ENCODE assay signal across 14 cellular contexts in the genomic region with DNA sequence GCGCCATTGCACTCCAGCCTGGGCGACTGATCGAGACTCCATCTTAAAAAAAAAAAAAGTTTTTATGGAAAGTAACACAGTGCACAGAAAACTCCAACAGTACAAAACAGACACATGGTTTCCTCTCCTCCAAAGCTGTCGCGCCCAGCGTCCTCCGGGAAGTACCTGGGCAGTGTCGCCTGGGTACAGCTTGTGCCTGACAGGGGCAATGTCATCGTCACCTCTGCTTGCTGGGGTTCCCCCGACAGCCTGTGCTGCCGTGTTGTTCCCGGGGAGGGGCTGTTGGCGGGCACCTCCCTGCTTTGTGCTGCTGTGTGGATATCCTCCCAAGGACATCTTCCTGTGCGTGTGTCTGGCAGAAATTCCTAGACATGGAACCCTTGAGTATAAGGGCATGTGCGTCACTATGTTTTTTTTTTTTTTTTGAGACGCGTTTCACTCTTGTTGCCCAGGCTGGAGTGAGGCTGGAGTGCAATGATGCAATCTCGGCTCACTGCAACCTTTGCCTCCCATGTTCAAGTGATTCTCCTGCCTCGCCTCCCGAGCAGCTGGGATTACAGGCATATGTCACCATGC. TPM values are rescaled to one million over a fixed set of nuclear protein-coding genes. Genes with fewer than 3 reads are reported as not detected.
DNase-seq lines count a peak whose midpoint lies in the region; ATAC-seq, FAIRE-seq and TF ChIP-seq lines count a peak whose summit lies in the region.
"Had no signal": no experiment of that assay in that cellular context is flagged by ENCODE, and none has a peak within 500 bp of the region (broad histone marks: within the 10 kb centered on the region; RNA-seq: fewer than 3 reads in every experiment).

No MANE protein-coding gene starts in this region.

- H3K4me3 Mint-ChIP-seq in type B pancreatic cell: no peak overlapping the region
- H3K4me3 Mint-ChIP-seq: activated T-cell treated with anti-CD3 and anti-CD28 coated beads, Interleukin-2, amount 50 U/mL, for 72 hours; T-helper 1 cell treated with Interleukin-12 subunit alpha and Interleukin-12 subunit beta and Interleukin-4 antibody, amounts not matched to agents 30 μg/mL and 1 μg/mL, for 36 hours had no signal

- no peak overlapping the region for H3K27ac ChIP-seq in IMR-90 (ENCODE audit: insufficient read depth, low read length)
- H3K27ac ChIP-seq in hepatocyte: peak overlapping the region; percentile 57

- POLR2A ChIA-PET in IMR-90 (lab: Charles Lee; ENCODE audit: unreplicated experiment): no interaction called here

- no peak for FAIRE-seq in bronchial epithelial cell (lab: Jason Lieb, UNC)
- FAIRE-seq: G401.6 had no signal

- H3K23ac ChIP-seq in IMR-90 (ENCODE audit: low read depth, low read length): no peak overlapping the region

- no peak overlapping the region for H3K56ac ChIP-seq in IMR-90 (ENCODE audit: extremely low read depth, insufficient read depth, low read length)

- dilution Hi-C loops in IMR-90 (cut with HindIII; ENCODE audit: low sequenced_read_pairs, unreplicated experiment): no loop called here

- no peak for TF ChIP-seq RAD21 in IMR-90 (IDR thresholded peaks at IDR 0.05; ENCODE audit: low read length)

- intact Hi-C loops in IMR-90 (cut with micrococcal nuclease): no loop called here

- no peak overlapping the region for H3K4me3 ChIP-seq in IMR-90 (ENCODE audit: insufficient read depth, low read depth, low read length)
- H3K4me3 ChIP-seq in bronchial epithelial cell (ENCODE audit: low read depth, low read length): no peak overlapping the region
- no peak overlapping the region for H3K4me3 ChIP-seq in hepatocyte

- H2BK5ac ChIP-seq in IMR-90 (ENCODE audit: low read depth, low read length, poor library complexity, severe bottlenecking): no peak overlapping the region

- H3K79me2 ChIP-seq in hepatocyte: no peaks in the 10 kb centered on the region

- no peak for TF ChIP-seq CTCF in IMR-90 (conservative IDR thresholded peaks at IDR 0.05; ENCODE audit: low read depth, low read length)
- TF ChIP-seq CTCF in bronchial epithelial cell (IDR thresholded peaks at IDR 0.05; ENCODE audit: insufficient read depth, low read length, severe bottlenecking): no peak
- TF ChIP-seq CTCF in hepatocyte (IDR thresholded peaks at IDR 0.05; ENCODE audit: poor library complexity): no peak
- no peak for TF ChIP-seq CTCF in type B pancreatic cell (conservative IDR thresholded peaks at IDR 0.05)

- DNase-seq in IMR-90 (peak; percentile 46), bronchial epithelial cell (ENCODE audit: low read depth) (peak; percentile 64), hepatocyte (ENCODE audit: low spot score) (peak; percentile 31), stromal cell of bone marrow (ENCODE audit: low read depth) (peak; percentile 17), type B pancreatic cell (ENCODE audit: extremely low spot score, unreplicated experiment) (no peak), T1000 (lab: John Stamatoyannopoulos, UW) (no peak), NCI-H748 (lab: John Stamatoyannopoulos, UW; ENCODE audit: unreplicated experiment) (no peak)
- DNase-seq in effector CD8-positive, alpha-beta T cell (lab: John Stamatoyannopoulos, UW): no peak
- DNase-seq: activated T-cell treated with anti-CD3 and anti-CD28 coated beads, Interleukin-2, amount 50 U/mL, for 72 hours; cortex of kidney; NCI-H510A treated with DMSO at 0.1 percent for 48 hours; stimulated activated naive CD8-positive, alpha-beta T cell treated with anti-CD3 and anti-CD28 coated beads, Interleukin-15, Interleukin-2, amounts not matched to agents 100 U/mL and 50 U/mL, for 24 hours had no signal

- in situ Hi-C loops in IMR-90 (cut with MboI; ENCODE audit: low sequenced_read_pairs): no loop called here

- H3K79me1 ChIP-seq in IMR-90 (ENCODE audit: low read depth in 1 of 2, low read length in 2 of 2): no peaks in the 10 kb centered on the region

- CTCF ChIA-PET in IMR-90 (lab: Yijun Ruan, JAX): no interaction called here

- no peak overlapping the region for H3K27ac Mint-ChIP-seq in type B pancreatic cell
- H3K27ac Mint-ChIP-seq: activated T-cell treated with anti-CD3 and anti-CD28 coated beads, Interleukin-2, amount 50 U/mL, for 72 hours; T-helper 1 cell treated with Interleukin-12 subunit alpha and Interleukin-12 subunit beta and Interleukin-4 antibody, amounts not matched to agents 30 μg/mL and 1 μg/mL, for 36 hours had no signal

- no TSS peak for BruUV-seq in IMR-90 (replicated peaks; lab: Mats Ljungman, UMichigan)

- H3K4me2 ChIP-seq in IMR-90 (ENCODE audit: low read depth, low read length) (no peak overlapping the region), hepatocyte (no peak overlapping the region)

- H3K9me2 ChIP-seq in hepatocyte (replicated peaks; ENCODE audit: insufficient read depth): no peaks in the 10 kb centered on the region

- H4K20me1 ChIP-seq in IMR-90 (ENCODE audit: insufficient read depth, low read length) (no peaks in the 10 kb centered on the region), hepatocyte (ENCODE audit: insufficient read depth, poor library complexity, severe bottlenecking) (no peaks in the 10 kb centered on the region)

- ATAC-seq in IMR-90 (ENCODE audit: low read depth): no peak
- ATAC-seq: activated T-cell treated with anti-CD3 and anti-CD28 coated beads, Interleukin-2, amount 50 U/mL, for 72 hours; stimulated activated naive CD8-positive, alpha-beta T cell treated with anti-CD3 and anti-CD28 coated beads, Interleukin-15, Interleukin-2, amounts not matched to agents 100 U/mL and 50 U/mL, for 24 hours had no signal

- peaks cover 18% of the 10 kb centered on the region for H3K9me3 ChIP-seq in IMR-90 (ENCODE audit: control insufficient read depth, insufficient read depth, low read length)
- no peaks in the 10 kb centered on the region for H3K9me3 ChIP-seq in hepatocyte (ENCODE audit: low read depth)

- H3K4me1 ChIP-seq in IMR-90 (ENCODE audit: control insufficient read depth, insufficient read depth, low read length): no peaks in the 10 kb centered on the region
- H3K4me1 ChIP-seq in hepatocyte (ENCODE audit: insufficient read depth): no peaks in the 10 kb centered on the region

- H2AFZ ChIP-seq in IMR-90 (replicated peaks; ENCODE audit: low read length, poor library complexity): peak overlapping the region; percentile 61
- no peak overlapping the region for H2AFZ ChIP-seq in hepatocyte

- H3K4ac ChIP-seq in IMR-90 (ENCODE audit: low read depth, low read length): no peak overlapping the region

- H3K4me1 Mint-ChIP-seq in type B pancreatic cell (ENCODE audit: unreplicated experiment): no peaks in the 10 kb centered on the region

- peaks cover 8% of the 10 kb centered on the region for H3K9me3 Mint-ChIP-seq in type B pancreatic cell

- H2AK9ac ChIP-seq in IMR-90 (replicated peaks; ENCODE audit: low read depth, low read length, poor library complexity): no peak overlapping the region

- H2AK5ac ChIP-seq in IMR-90 (ENCODE audit: low read depth, low read length): no peak overlapping the region

- H2BK15ac ChIP-seq in IMR-90 (ENCODE audit: low read depth, low read length): no peak overlapping the region

- no peaks in the 10 kb centered on the region for H3K27me3 Mint-ChIP-seq in type B pancreatic cell

- WGBS in IMR-90 (ENCODE audit: extremely low coverage in 2 of 2, insufficient read length in 1 of 2), 2 experiments: 78% methylated on average over 8 of the region's 20 CpGs; no CpG with 5 or more reads in 1 of the 2 experiments
- WGBS in hepatocyte (ENCODE audit: low lambda C conversion rate, missing lambda C conversion rate): 75% methylated on average over 20 of the region's 20 CpGs

- no peak overlapping the region for H3K18ac ChIP-seq in IMR-90 (ENCODE audit: low read depth, low read length)

- no peak overlapping the region for H3K14ac ChIP-seq in IMR-90 (replicated peaks; ENCODE audit: low read depth, low read length)

- TF ChIP-seq POLR2A in IMR-90 (IDR thresholded peaks at IDR 0.05; ENCODE audit: low read depth, low read length): no peak

- H2BK20ac ChIP-seq in IMR-90 (ENCODE audit: low read depth, low read length): no peak overlapping the region

- no peak overlapping the region for H4K5ac ChIP-seq in IMR-90 (ENCODE audit: low read depth, low read length)

- peaks cover 6% of the 10 kb centered on the region for H3K36me3 Mint-ChIP-seq in type B pancreatic cell

- H3K9ac ChIP-seq in IMR-90 (ENCODE audit: low read depth, low read length): no peak overlapping the region

- H3K27me3 ChIP-seq in IMR-90 (ENCODE audit: control insufficient read depth, insufficient read depth, low read length) (no peaks in the 10 kb centered on the region), bronchial epithelial cell (ENCODE audit: control insufficient read depth, insufficient read depth, low read length) (no peaks in the 10 kb centered on the region), hepatocyte (no peaks in the 10 kb centered on the region)

- H3K36me3 ChIP-seq in IMR-90 (ENCODE audit: control insufficient read depth, insufficient read depth, low read length) (no peaks in the 10 kb centered on the region), bronchial epithelial cell (ENCODE audit: control insufficient read depth, insufficient read depth, low read length) (no peaks in the 10 kb centered on the region), hepatocyte (replicated peaks; ENCODE audit: insufficient read depth, low read depth) (no peaks in the 10 kb centered on the region)

- no peak overlapping the region for H2BK120ac ChIP-seq in IMR-90 (ENCODE audit: low read depth, low read length)

- H4K91ac ChIP-seq in IMR-90 (ENCODE audit: insufficient read depth, low read depth, low read length): no peak overlapping the region

- no peaks in the 10 kb centered on the region for H3K9me1 ChIP-seq in IMR-90 (ENCODE audit: insufficient read depth, low read length)

- no peak overlapping the region for H4K8ac ChIP-seq in IMR-90 (ENCODE audit: low read depth in 2 of 2, low read length in 2 of 2)

TF ChIP-seq in IMR-90, 13 proteins besides CTCF, POLR2A, EP300 and RAD21 (continues in another document):
- peak; percentile 62; the same call in 1 of the 2 replicates for TF ChIP-seq CEBPB (IDR thresholded peaks at IDR 0.05; ENCODE audit: low read depth, low read length)

RNA-seq across cellular contexts. Expression of a gene that starts 2.4 kb away (rescaled TPM):
- total RNA-seq in IMR-90 (2012; rRNA removed): not detected in 2 replicates
- polyA plus RNA-seq in IMR-90 (2012; rRNA removed): 0.03 TPM in 1 of 2 replicates, not detected in the other
- polyA plus RNA-seq in IMR-90 (2012; cell fraction: cytosol; rRNA removed): 0.02 TPM in 1 of 2 replicates, not detected in the other
- polyA plus RNA-seq in IMR-90 (2012; cell fraction: nucleus; rRNA removed; ENCODE audit: low replicate concordance): 0.02 and 0.11 TPM in 2 replicates
- under 0.01 TPM in 1 of 2 replicates, not detected in the other for total RNA-seq in bronchial epithelial cell
- total RNA-seq in hepatocyte: 0.12 and 0.13 TPM in 2 replicates
- 0.08 and 0.57 TPM in 2 replicates for polyA plus RNA-seq in hepatocyte
- not detected in 2 replicates for total RNA-seq in type B pancreatic cell (ENCODE audit: low replicate concordance)
- total RNA-seq: activated T-cell treated with anti-CD3 and anti-CD28 coated beads, Interleukin-2, amount 50 U/mL, for 72 hours had no signal

RNA-seq across cellular contexts. Expression of a gene that starts 57.2 kb away (rescaled TPM):
- 7.9 and 9.2 TPM in 2 replicates for total RNA-seq in IMR-90 (2012; rRNA removed)
- 40.0 and 51.2 TPM in 2 replicates for polyA plus RNA-seq in IMR-90 (2012; rRNA removed)
- 23.0 and 34.9 TPM in 2 replicates for polyA plus RNA-seq in IMR-90 (2012; cell fraction: cytosol; rRNA removed)
- polyA plus RNA-seq in IMR-90 (2012; cell fraction: nucleus; rRNA removed; ENCODE audit: low replicate concordance): 209 and 480 TPM in 2 replicates
- total RNA-seq in bronchial epithelial cell: 18.4 and 28.8 TPM in 2 replicates
- 17.9 and 21.9 TPM in 2 replicates for total RNA-seq in hepatocyte
- polyA plus RNA-seq in hepatocyte: 17.0 and 30.1 TPM in 2 replicates
- total RNA-seq in type B pancreatic cell (ENCODE audit: low replicate concordance): 58.9 and 71.2 TPM in 2 replicates

Comparison
In these comparisons a context has a peak if more than half of its experiments do, and no peak if none do; other contexts are left out.
1. DNase-seq: peak in IMR-90 (single experiment), bronchial epithelial cell (single experiment), hepatocyte (single experiment) and stromal cell of bone marrow (single experiment); none in effector CD8-positive, alpha-beta T cell (single experiment), type B pancreatic cell (single experiment), T1000 (single experiment) and NCI-H748 (single experiment).